23 cellular contexts compared by ENCODE assay signal in the genomic region with DNA sequence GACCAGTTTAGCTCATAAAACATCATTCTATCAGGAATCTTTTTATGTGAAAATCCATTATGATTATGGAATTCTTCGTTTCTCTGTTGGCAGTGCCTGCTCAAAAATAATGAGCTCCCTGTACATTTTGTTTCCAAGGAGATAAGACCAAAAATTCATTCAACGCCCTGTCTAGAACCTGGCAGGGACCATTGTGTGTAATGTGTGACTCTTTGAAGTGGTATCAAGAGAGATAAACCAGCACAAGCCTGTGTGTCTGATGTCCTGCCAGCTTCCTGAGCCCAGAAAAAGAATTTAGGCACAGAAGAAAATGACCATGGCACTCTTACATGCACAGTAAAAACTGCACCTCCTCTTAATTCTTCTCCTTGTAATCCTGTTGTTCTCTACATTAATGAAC.
DNase-seq lines count a peak whose midpoint lies in the region; ATAC-seq and TF ChIP-seq lines count a peak whose summit lies in the region.
"Had no signal": no experiment of that assay in that cellular context is flagged by ENCODE, and none has a peak within 500 bp of the region (broad histone marks: within the 10 kb centered on the region; RNA-seq: fewer than 3 reads in every experiment).

No MANE protein-coding gene starts in this region.

- no peaks in the 10 kb centered on the region for H3K4me1 Mint-ChIP-seq in activated T-cell treated with anti-CD3 and anti-CD28 coated beads, Interleukin-2, amount 50 U/mL, for 4 hours (ENCODE audit: low read depth)
- H3K4me1 Mint-ChIP-seq: activated naive CD8-positive, alpha-beta T cell treated with anti-CD3 and anti-CD28 coated beads, Interleukin-2, amount 10 ng/mL, durations not matched to agents 7 days and 5 days; B cell; GM23338; stimulated activated naive CD8-positive, alpha-beta T cell treated with anti-CD3 and anti-CD28 coated beads, Interleukin-15, amount 100 ng/mL, for 72 hours had no signal

- 17 to 26% methylated on average over 2 of the region's 2 CpGs for WGBS in lower leg skin, 2 donors

- H3K4me3 ChIP-seq in fibroblast of the aortic adventitia (ENCODE audit: low read depth, low read length): no peak overlapping the region
- no peak overlapping the region for H3K4me3 ChIP-seq in lower leg skin (ENCODE audit: low read depth, poor library complexity, severe bottlenecking)
- H3K4me3 ChIP-seq: GM23338, sigmoid colon had no signal

- no peak overlapping the region for H3K4me3 Mint-ChIP-seq in activated T-cell treated with anti-CD3 and anti-CD28 coated beads, Interleukin-2, amount 50 U/mL, for 4 hours
- H3K4me3 Mint-ChIP-seq: activated CD4-positive, alpha-beta memory T cell treated with anti-CD3 and anti-CD28 coated beads for 36 hours; activated naive CD8-positive, alpha-beta T cell treated with anti-CD3 and anti-CD28 coated beads, Interleukin-2, amount 10 ng/mL, durations not matched to agents 7 days and 5 days; B cell; CD8-positive, alpha-beta T cell; GM23338; nephron progenitor cell; stimulated activated naive CD8-positive, alpha-beta T cell treated with anti-CD3 and anti-CD28 coated beads, Interleukin-15, amount 100 ng/mL, for 72 hours had no signal

- TF ChIP-seq CTCF in fibroblast of the aortic adventitia (IDR thresholded peaks at IDR 0.05; ENCODE audit: insufficient read depth, low read length) (no peak), omental fat pad (IDR thresholded peaks at IDR 0.05) (no peak), lower leg skin (IDR thresholded peaks at IDR 0.05) (no peak)

- no peaks in the 10 kb centered on the region for H3K9me3 Mint-ChIP-seq in activated T-cell treated with anti-CD3 and anti-CD28 coated beads, Interleukin-2, amount 50 U/mL, for 4 hours
- H3K9me3 Mint-ChIP-seq: activated CD4-positive, alpha-beta memory T cell treated with anti-CD3 and anti-CD28 coated beads for 36 hours; activated naive CD8-positive, alpha-beta T cell treated with anti-CD3 and anti-CD28 coated beads, Interleukin-2, amount 10 ng/mL, durations not matched to agents 7 days and 5 days; CD8-positive, alpha-beta T cell; GM23338; stimulated activated naive CD8-positive, alpha-beta T cell treated with anti-CD3 and anti-CD28 coated beads, Interleukin-15, amount 100 ng/mL, for 72 hours had no signal

- H3K27me3 Mint-ChIP-seq in activated T-cell treated with anti-CD3 and anti-CD28 coated beads, Interleukin-2, amount 50 U/mL, for 4 hours (ENCODE audit: low read depth): peaks cover 2% of the 10 kb centered on the region

- H3K36me3 Mint-ChIP-seq in activated T-cell treated with anti-CD3 and anti-CD28 coated beads, Interleukin-2, amount 50 U/mL, for 4 hours (ENCODE audit: insufficient read depth): no peaks in the 10 kb centered on the region
- H3K36me3 Mint-ChIP-seq: activated CD4-positive, alpha-beta memory T cell treated with anti-CD3 and anti-CD28 coated beads for 36 hours; activated naive CD8-positive, alpha-beta T cell treated with anti-CD3 and anti-CD28 coated beads, Interleukin-2, amount 10 ng/mL, durations not matched to agents 7 days and 5 days; CD8-positive, alpha-beta T cell had no signal

- peak; percentile 50 for DNase-seq in LoVo (ENCODE audit: low spot score)
- DNase-seq in NCI-H226: peak; percentile 48
- DNase-seq in fibroblast of the aortic adventitia (ENCODE audit: low read depth): peak; percentile 82
- no peak for DNase-seq in omental fat pad (ENCODE audit: low spot score)
- no peak for DNase-seq in posterior vena cava (ENCODE audit: low spot score)
- no peak for DNase-seq in activated T-cell treated with anti-CD3 and anti-CD28 coated beads, Interleukin-2, amount 50 U/mL, for 4 hours
- no peak for DNase-seq in NCI-H2227 (lab: John Stamatoyannopoulos, UW; ENCODE audit: unreplicated experiment)
- no peak for DNase-seq in lower leg skin (ENCODE audit: low spot score in 2 of 2)
- DNase-seq: activated CD4-positive, alpha-beta memory T cell treated with anti-CD3 and anti-CD28 coated beads for 36 hours; activated CD4-positive, CD25-positive, alpha-beta regulatory T cell treated with anti-CD3 and anti-CD28 coated beads, Interleukin-2, amount 50 U/mL, for 72 hours; activated effector memory CD4-positive, alpha-beta T cell treated with Interleukin-2 at 50 U/mL for 16 hours; activated naive CD8-positive, alpha-beta T cell treated with anti-CD3 and anti-CD28 coated beads, Interleukin-2, amount 10 ng/mL, durations not matched to agents 7 days and 5 days; CD8-positive, alpha-beta T cell; KBM-7; NCI-H1436 treated with DMSO at 0.1 percent for 48 hours; NCI-H2171; nephron progenitor cell; sigmoid colon; stimulated activated naive CD8-positive, alpha-beta T cell treated with anti-CD3 and anti-CD28 coated beads, Interleukin-15, amount 100 ng/mL, for 72 hours; T-helper 1 cell; trophoblast cell had no signal

- intact Hi-C loops in posterior vena cava (cut with DNase I) (loop anchor here in 1 of 2 donors (10.0 kb wide), 1 partner anchor 421 kb away; no protein-coding TSS in a partner anchor), lower leg skin (cut with DNase I; ENCODE audit: low total_unique reads) (no loop called here)

- peak; percentile 51 for ATAC-seq in omental fat pad (ENCODE audit: low FRiP score)
- ATAC-seq in activated T-cell treated with anti-CD3 and anti-CD28 coated beads, Interleukin-2, amount 50 U/mL, for 4 hours: no peak
- ATAC-seq: CD8-positive, alpha-beta T cell; GM23338; stimulated activated naive CD8-positive, alpha-beta T cell treated with anti-CD3 and anti-CD28 coated beads, Interleukin-15, amount 100 ng/mL, for 72 hours had no signal

- no peak for TF ChIP-seq POLR2A in lower leg skin (IDR thresholded peaks at IDR 0.05)

Comparison
In these comparisons a context has a peak if more than half of its experiments do, and no peak if none do; other contexts are left out.
1. DNase-seq: peak in LoVo (single experiment), NCI-H226 (single experiment) and fibroblast of the aortic adventitia (single experiment); none in omental fat pad (single experiment), posterior vena cava (single experiment), activated T-cell treated with anti-CD3 and anti-CD28 coated beads, Interleukin-2, amount 50 U/mL, for 4 hours (single experiment), NCI-H2227 (single experiment) and lower leg skin (0 of 2).